ENCODE assay signal across 8 cellular contexts in genomic region chr7:44491229-44491628, GRCh38. TPM values are rescaled to one million over a fixed set of nuclear protein-coding genes. Genes with fewer than 3 reads are reported as not detected.
A peak's percentile ranks its signal among the peaks of the same experiment; 100 is the strongest.
DNase-seq lines count a peak whose midpoint lies in the region; ATAC-seq and TF ChIP-seq lines count a peak whose summit lies in the region.

No MANE protein-coding gene starts in this region.

- no peaks in the 10 kb centered on the region for H3K9me3 ChIP-seq in DND-41 (ENCODE audit: insufficient read depth, low read length, severe bottlenecking)
- H3K9me3 ChIP-seq in ovary, result no peaks in the 10 kb centered on the region

- H3K27me3 ChIP-seq in DND-41 (ENCODE audit: insufficient read depth, low read length, poor library complexity), result no peaks in the 10 kb centered on the region
- no peaks in the 10 kb centered on the region for H3K27me3 ChIP-seq in ovary

- H3K36me3 ChIP-seq in DND-41 (ENCODE audit: insufficient read depth, low read length) (no peaks in the 10 kb centered on the region; the same call in 1 of the 2 replicates), ovary (no peaks in the 10 kb centered on the region)

- TF ChIP-seq CTCF in DND-41 (IDR thresholded peaks at IDR 0.05; ENCODE audit: borderline replicate concordance, extremely low read depth, low read length, poor library complexity, severe bottlenecking) (no peak), endothelial cell (IDR thresholded peaks at IDR 0.05; ENCODE audit: unreplicated experiment) (no peak), ovary (IDR thresholded peaks at IDR 0.05) (no peak)

- intact Hi-C loops in ovary (cut with DNase I), result loop anchor here in 1 of 4 donors (10.0 kb wide), 1 partner anchor 354 kb away; the partner anchor contains the start of gene H2AZ2

- H3K27ac ChIP-seq in DND-41 (ENCODE audit: low read length) (peak overlapping the region; percentile 89), ovary (no peak overlapping the region)

- ATAC-seq in DND-41 (ENCODE audit: insufficient read depth, low read depth) (no peak), HG03439 (IDR thresholded peaks at IDR 0.05; ENCODE audit: unreplicated experiment) (no peak), HG03460 (IDR thresholded peaks at IDR 0.05; ENCODE audit: unreplicated experiment) (no peak)

- no peak for TF ChIP-seq POLR2A in ovary (IDR thresholded peaks at IDR 0.05)

- H3K4me1 ChIP-seq in DND-41 (ENCODE audit: insufficient read depth, low read length), result peaks cover 27% of the 10 kb centered on the region
- H3K4me1 ChIP-seq in ovary (ENCODE audit: insufficient read depth), result peaks cover 11% of the 10 kb centered on the region

- 5 to 8% (median 6%) methylated on average over 3 of the region's 3 CpGs for WGBS in ovary, 3 donors

- no peak for TF ChIP-seq EP300 in ovary (IDR thresholded peaks at IDR 0.05)

- H3K4me1 Mint-ChIP-seq in endothelial cell (ENCODE audit: unreplicated experiment), result peaks cover 32% of the 10 kb centered on the region

- H3K4me3 Mint-ChIP-seq in endothelial cell (ENCODE audit: unreplicated experiment), result peak overlapping the region; percentile 93

- peak overlapping the region; percentile 97 for H3K27ac Mint-ChIP-seq in endothelial cell (ENCODE audit: unreplicated experiment)

- H3K4me2 ChIP-seq in DND-41 (ENCODE audit: insufficient read depth, low read length), result peak overlapping the region; percentile 92

- H3K79me2 ChIP-seq in DND-41 (ENCODE audit: insufficient read depth, low read length), result peaks cover 36% of the 10 kb centered on the region

- H3K4me3 ChIP-seq in DND-41 (ENCODE audit: low read depth in 1 of 2, low read length in 2 of 2) (peak overlapping the region; percentile 73 to 79; a peak in 3 of 4 replicates), ovary (peak overlapping the region; percentile 83)

- H4K20me1 ChIP-seq in DND-41 (ENCODE audit: insufficient read depth, low read length), result no peaks in the 10 kb centered on the region

- no peaks in the 10 kb centered on the region for H3K9me3 Mint-ChIP-seq in endothelial cell (ENCODE audit: unreplicated experiment)

- H3K9ac ChIP-seq in DND-41 (ENCODE audit: low read depth, low read length), result peak overlapping the region; percentile 89

- peak overlapping the region; percentile 95 for H2AFZ ChIP-seq in DND-41 (ENCODE audit: low read depth, low read length)

- peaks cover 4% of the 10 kb centered on the region for H3K36me3 Mint-ChIP-seq in endothelial cell (ENCODE audit: low read depth, unreplicated experiment)

- H3K27me3 Mint-ChIP-seq in endothelial cell (ENCODE audit: unreplicated experiment), result no peaks in the 10 kb centered on the region

- DNase-seq in DND-41, result no peak
- peak; percentile 57 for DNase-seq in OCI-M1 (lab: John Stamatoyannopoulos, UW)
- no peak for DNase-seq in endothelial cell (ENCODE audit: low spot score)
- DNase-seq in ovary, result no peak
- no peak for DNase-seq in NOMO-1 treated with dmso at 0.1 percent for 144 hours (lab: John Stamatoyannopoulos, UW; ENCODE audit: unreplicated experiment)
- no peak for DNase-seq in cerebellar nuclear complex (lab: John Stamatoyannopoulos, UW)

RNA-seq across cellular contexts. Expression of gene NUDCD3, which starts 0.8 kb away (rescaled TPM):
- total RNA-seq in endothelial cell (ENCODE audit: unreplicated experiment), result 97.5 TPM
- total RNA-seq in ovary, result 100 to 1,000 TPM in 5 of 7 donors, 10 to 100 TPM in 2; 32.1 to 117 (median 102) TPM
- polyA plus RNA-seq in ovary, result 100 to 1,000 TPM in 1 of 2 donors, 10 to 100 TPM in 1; 35.4 to 111 TPM

RNA-seq across cellular contexts. Expression of gene NPC1L1, which starts 49.9 kb away (rescaled TPM):
- not detected for total RNA-seq in endothelial cell (ENCODE audit: unreplicated experiment)
- total RNA-seq in ovary, result under 1 TPM; 0.05 to 0.28 (median 0.24) TPM
- polyA plus RNA-seq in ovary, result under 1 TPM; 0.18 to 0.22 TPM
